ENCODE assay signal across 9 cellular contexts in genomic region chrX:51641421-51642021, GRCh38. TPM values are rescaled to one million over a fixed set of nuclear protein-coding genes. Genes with fewer than 3 reads are reported as not detected.
DNase-seq lines count a peak whose midpoint lies in the region; ATAC-seq lines count a peak whose summit lies in the region.
"Had no signal": no experiment of that assay in that cellular context is flagged by ENCODE, and none has a peak within 500 bp of the region (broad histone marks: within the 10 kb centered on the region; RNA-seq: fewer than 3 reads in every experiment).

No MANE protein-coding gene starts in this region.

- H3K4me1 Mint-ChIP-seq in activated CD4-positive, alpha-beta T cell treated with anti-CD3 and anti-CD28 coated beads, Interleukin-2, amount 10 ng/mL, durations not matched to agents 7 days and 5 days, result no peaks in the 10 kb centered on the region
- no peaks in the 10 kb centered on the region for H3K4me1 Mint-ChIP-seq in activated CD8-positive, alpha-beta T cell treated with anti-CD3 and anti-CD28 coated beads, Interleukin-2, amount 10 ng/mL, durations not matched to agents 7 days and 5 days (ENCODE audit: low read depth)
- H3K4me1 Mint-ChIP-seq: activated naive CD8-positive, alpha-beta T cell treated with anti-CD3 and anti-CD28 coated beads, Interleukin-2, amount 10 ng/mL, durations not matched to agents 7 days and 5 days had no signal

- H3K27me3 Mint-ChIP-seq in activated CD4-positive, alpha-beta T cell treated with anti-CD3 and anti-CD28 coated beads, Interleukin-2, amount 10 ng/mL, durations not matched to agents 7 days and 5 days, result peaks cover 5% of the 10 kb centered on the region
- H3K27me3 Mint-ChIP-seq in activated CD8-positive, alpha-beta T cell treated with anti-CD3 and anti-CD28 coated beads, Interleukin-2, amount 10 ng/mL, durations not matched to agents 7 days and 5 days (ENCODE audit: low read depth), result peaks cover 8% of the 10 kb centered on the region

- H3K4me3 Mint-ChIP-seq in activated CD4-positive, alpha-beta T cell treated with anti-CD3 and anti-CD28 coated beads, Interleukin-2, amount 10 ng/mL, durations not matched to agents 7 days and 5 days, result no peak overlapping the region
- no peak overlapping the region for H3K4me3 Mint-ChIP-seq in activated CD8-positive, alpha-beta T cell treated with anti-CD3 and anti-CD28 coated beads, Interleukin-2, amount 10 ng/mL, durations not matched to agents 7 days and 5 days
- H3K4me3 Mint-ChIP-seq: activated naive CD8-positive, alpha-beta T cell treated with anti-CD3 and anti-CD28 coated beads, Interleukin-2, amount 10 ng/mL, durations not matched to agents 7 days and 5 days had no signal

- DNase-seq in activated CD4-positive, alpha-beta T cell treated with anti-CD3 and anti-CD28 coated beads, Interleukin-2, amount 10 ng/mL, durations not matched to agents 7 days and 5 days, result peak; percentile 21
- DNase-seq in activated CD4-positive, alpha-beta T cell treated with anti-CD3 and anti-CD28 coated beads for 4 hours, result no peak
- DNase-seq in NAMALWA (ENCODE audit: low spot score) (peak; percentile 59), left kidney (ENCODE audit: low read depth, low spot score) (peak; percentile 63), activated gamma-delta T cell treated with Interleukin-2 at 50 U/mL for 16 hours (no peak)
- DNase-seq in activated CD8-positive, alpha-beta T cell treated with anti-CD3 and anti-CD28 coated beads, Interleukin-2, amount 10 ng/mL, durations not matched to agents 7 days and 5 days, result peak; percentile 30
- DNase-seq: activated naive CD8-positive, alpha-beta T cell treated with anti-CD3 and anti-CD28 coated beads, Interleukin-2, amount 10 ng/mL, durations not matched to agents 7 days and 5 days had no signal

- no peaks in the 10 kb centered on the region for H3K36me3 Mint-ChIP-seq in activated CD4-positive, alpha-beta T cell treated with anti-CD3 and anti-CD28 coated beads, Interleukin-2, amount 10 ng/mL, durations not matched to agents 7 days and 5 days (ENCODE audit: low read depth)
- H3K36me3 Mint-ChIP-seq in activated CD8-positive, alpha-beta T cell treated with anti-CD3 and anti-CD28 coated beads, Interleukin-2, amount 10 ng/mL, durations not matched to agents 7 days and 5 days (ENCODE audit: low read depth), result no peaks in the 10 kb centered on the region
- H3K36me3 Mint-ChIP-seq: activated naive CD8-positive, alpha-beta T cell treated with anti-CD3 and anti-CD28 coated beads, Interleukin-2, amount 10 ng/mL, durations not matched to agents 7 days and 5 days had no signal

- POLR2A ChIA-PET in activated CD4-positive, alpha-beta T cell treated with anti-CD3 and anti-CD28 coated beads, Interleukin-2, amount 10 ng/mL, durations not matched to agents 7 days and 5 days (lab: Charles Lee), result no interaction called here
- POLR2A ChIA-PET in activated CD8-positive, alpha-beta T cell treated with anti-CD3 and anti-CD28 coated beads, Interleukin-2, amount 10 ng/mL, durations not matched to agents 7 days and 5 days (lab: Charles Lee), result no interaction called here

- no peak overlapping the region for H3K27ac Mint-ChIP-seq in activated CD4-positive, alpha-beta T cell treated with anti-CD3 and anti-CD28 coated beads, Interleukin-2, amount 10 ng/mL, durations not matched to agents 7 days and 5 days
- H3K27ac Mint-ChIP-seq in activated CD8-positive, alpha-beta T cell treated with anti-CD3 and anti-CD28 coated beads, Interleukin-2, amount 10 ng/mL, durations not matched to agents 7 days and 5 days, result no peak overlapping the region
- H3K27ac Mint-ChIP-seq: activated naive CD8-positive, alpha-beta T cell treated with anti-CD3 and anti-CD28 coated beads, Interleukin-2, amount 10 ng/mL, durations not matched to agents 7 days and 5 days had no signal

- no peak for ATAC-seq in activated CD8-positive, alpha-beta T cell treated with anti-CD3 and anti-CD28 coated beads, Interleukin-2, amount 10 ng/mL, durations not matched to agents 7 days and 5 days
- no peak for ATAC-seq in GM21423 (IDR thresholded peaks at IDR 0.05; ENCODE audit: unreplicated experiment)
- no peak for ATAC-seq in GM19351 (IDR thresholded peaks at IDR 0.05; ENCODE audit: unreplicated experiment)

- no peaks in the 10 kb centered on the region for H3K9me3 Mint-ChIP-seq in activated CD4-positive, alpha-beta T cell treated with anti-CD3 and anti-CD28 coated beads, Interleukin-2, amount 10 ng/mL, durations not matched to agents 7 days and 5 days
- no peaks in the 10 kb centered on the region for H3K9me3 Mint-ChIP-seq in activated CD8-positive, alpha-beta T cell treated with anti-CD3 and anti-CD28 coated beads, Interleukin-2, amount 10 ng/mL, durations not matched to agents 7 days and 5 days (ENCODE audit: insufficient read depth)
- H3K9me3 Mint-ChIP-seq: activated naive CD8-positive, alpha-beta T cell treated with anti-CD3 and anti-CD28 coated beads, Interleukin-2, amount 10 ng/mL, durations not matched to agents 7 days and 5 days had no signal

- CTCF ChIA-PET in activated CD4-positive, alpha-beta T cell treated with anti-CD3 and anti-CD28 coated beads, Interleukin-2, amount 10 ng/mL, durations not matched to agents 7 days and 5 days (lab: Charles Lee), result interaction anchor here (0.6 kb wide), 2 partner anchors 12 to 14 kb away, joined by 3 read pairs; no protein-coding TSS in a partner anchor
- CTCF ChIA-PET in activated CD8-positive, alpha-beta T cell treated with anti-CD3 and anti-CD28 coated beads, Interleukin-2, amount 10 ng/mL, durations not matched to agents 7 days and 5 days (lab: Charles Lee), result interaction anchor here (0.8 to 1.5 kb wide), 3 partner anchors 161 to 620 kb away, joined by 3 to 8 read pairs (median 7); no protein-coding TSS in a partner anchor

RNA-seq across cellular contexts. Expression of gene CENPVL3, which starts 22.8 kb away (rescaled TPM):
- total RNA-seq in activated CD4-positive, alpha-beta T cell treated with anti-CD3 and anti-CD28 coated beads, Interleukin-2, amount 10 ng/mL, durations not matched to agents 7 days and 5 days, result not detected
- not detected for total RNA-seq in activated CD8-positive, alpha-beta T cell treated with anti-CD3 and anti-CD28 coated beads, Interleukin-2, amount 10 ng/mL, durations not matched to agents 7 days and 5 days
- total RNA-seq: activated naive CD8-positive, alpha-beta T cell treated with anti-CD3 and anti-CD28 coated beads, Interleukin-2, amount 10 ng/mL, durations not matched to agents 7 days and 5 days had no signal

RNA-seq across cellular contexts. Expression of gene CENPVL2, which starts 41.1 kb away (rescaled TPM):
- total RNA-seq in activated CD4-positive, alpha-beta T cell treated with anti-CD3 and anti-CD28 coated beads, Interleukin-2, amount 10 ng/mL, durations not matched to agents 7 days and 5 days, result not detected
- total RNA-seq in activated CD8-positive, alpha-beta T cell treated with anti-CD3 and anti-CD28 coated beads, Interleukin-2, amount 10 ng/mL, durations not matched to agents 7 days and 5 days, result not detected
- total RNA-seq: activated naive CD8-positive, alpha-beta T cell treated with anti-CD3 and anti-CD28 coated beads, Interleukin-2, amount 10 ng/mL, durations not matched to agents 7 days and 5 days had no signal

Comparison
In these comparisons a context has a peak if more than half of its experiments do, and no peak if none do; other contexts are left out.
1. DNase-seq: peak in activated CD4-positive, alpha-beta T cell treated with anti-CD3 and anti-CD28 coated beads, Interleukin-2, amount 10 ng/mL, durations not matched to agents 7 days and 5 days (single experiment), NAMALWA (single experiment), activated CD8-positive, alpha-beta T cell treated with anti-CD3 and anti-CD28 coated beads, Interleukin-2, amount 10 ng/mL, durations not matched to agents 7 days and 5 days (single experiment) and left kidney (single experiment); none in activated CD4-positive, alpha-beta T cell treated with anti-CD3 and anti-CD28 coated beads for 4 hours (0 of 2) and activated gamma-delta T cell treated with Interleukin-2 at 50 U/mL for 16 hours (single experiment).